23 cellular contexts compared by ENCODE assay signal in the genomic region with DNA sequence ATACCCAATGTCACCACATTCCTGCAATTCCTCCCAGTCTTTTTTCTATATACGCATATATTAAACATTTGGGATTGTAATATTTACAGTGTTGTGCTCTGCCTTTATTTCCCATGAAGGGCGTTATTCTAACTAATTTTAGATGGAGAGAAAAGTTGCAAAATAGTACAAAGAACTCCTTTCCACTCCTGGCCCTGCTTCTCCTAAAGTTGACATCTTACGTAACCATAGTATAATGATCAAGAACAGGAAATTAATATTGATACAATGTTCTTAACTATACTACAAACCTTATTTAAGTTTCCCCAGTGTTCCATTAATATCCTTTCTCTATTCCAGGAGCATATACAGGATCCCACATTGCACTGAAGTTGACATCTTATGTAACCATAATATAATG. TPM values are rescaled to one million over a fixed set of nuclear protein-coding genes. Genes with fewer than 3 reads are reported as not detected.
DNase-seq lines count a peak whose midpoint lies in the region; ATAC-seq and TF ChIP-seq lines count a peak whose summit lies in the region.
"Had no signal": no experiment of that assay in that cellular context is flagged by ENCODE, and none has a peak within 500 bp of the region (broad histone marks: within the 10 kb centered on the region; RNA-seq: fewer than 3 reads in every experiment).

No MANE protein-coding gene starts in this region.

- H3K4me1 ChIP-seq in left ventricle myocardium inferior = peaks cover 33% of the 10 kb centered on the region
- H3K4me1 ChIP-seq in heart left ventricle = peaks cover 0 to 30% (median 14%) of the 10 kb centered on the region in 12 donors
- peaks cover 5 to 29% (median 27%) of the 10 kb centered on the region in 5 donors for H3K4me1 ChIP-seq in subcutaneous abdominal adipose tissue (ENCODE audit: control insufficient read depth in 5 of 5, insufficient read depth in 5 of 5, low read length in 5 of 5)
- H3K4me1 ChIP-seq: colonic mucosa had no signal

- peak overlapping the region; percentile 68 for H3K27ac ChIP-seq in left ventricle myocardium inferior (replicated peaks)
- peak overlapping the region in 2 of 12 donors; percentile 27 to 44 for H3K27ac ChIP-seq in heart left ventricle
- H3K27ac ChIP-seq in layer of hippocampus (ENCODE audit: low read depth, low read length) = peak overlapping the region; percentile 40
- H3K27ac ChIP-seq in subcutaneous abdominal adipose tissue (ENCODE audit: low read depth, low read length) = peak overlapping the region; percentile 81
- H3K27ac ChIP-seq: colonic mucosa, foreskin keratinocyte had no signal

- H3K9me3 ChIP-seq in left ventricle myocardium inferior (replicated peaks) (no peaks in the 10 kb centered on the region), heart left ventricle (no peaks in the 10 kb centered on the region), subcutaneous abdominal adipose tissue (ENCODE audit: control insufficient read depth in 5 of 5, low read length in 5 of 5) (no peaks in the 10 kb centered on the region)
- H3K9me3 ChIP-seq: colonic mucosa had no signal

- H3K4me3 ChIP-seq in left ventricle myocardium inferior = no peak overlapping the region
- H3K4me3 ChIP-seq in heart left ventricle = no peak overlapping the region
- H3K4me3 ChIP-seq in subcutaneous abdominal adipose tissue (ENCODE audit: low read depth in 1 of 5, low read length in 5 of 5) = no peak overlapping the region
- H3K4me3 ChIP-seq: colonic mucosa had no signal

- WGBS in heart left ventricle, 4 donors = 92 to 97% (median 95%) methylated on average over 3 of the region's 3 CpGs

- DNase-seq in left ventricle myocardium inferior = no peak
- no peak for DNase-seq in heart left ventricle
- no peak for DNase-seq in SHP77 (lab: John Stamatoyannopoulos, UW)
- no peak for DNase-seq in NCI-H1105 (lab: John Stamatoyannopoulos, UW)
- DNase-seq in stimulated activated naive CD4-positive, alpha-beta T cell treated with Interleukin-2 at 50 U/mL for 16 hours (lab: John Stamatoyannopoulos, UW) = no peak
- no peak for DNase-seq in GM10248 (ENCODE audit: extremely low spot score)
- DNase-seq: activated CD4-positive, alpha-beta memory T cell treated with anti-CD3 and anti-CD28 coated beads, Interleukin-2, amount 10 ng/mL, durations not matched to agents 7 days and 5 days; activated CD4-positive, CD25-positive, alpha-beta regulatory T cell treated with anti-CD3 and anti-CD28 coated beads, Interleukin-2, amount 50 U/mL, for 72 hours; activated CD8-positive, alpha-beta memory T cell treated with anti-CD3 and anti-CD28 coated beads, Interleukin-2, amount 50 U/mL, for 48 hours; colonic mucosa; DMS53; endodermal cell; foreskin keratinocyte; naive B cell; NCI-H1105 treated with DMSO at 0.1 percent for 48 hours; NCI-H1930; NCI-H226; NCI-H748 treated with DMSO at 0.1 percent for 48 hours; RPMI8226; T-helper 1 cell had no signal

- intact Hi-C loops in left ventricle myocardium inferior (cut with micrococcal nuclease) = no loop called here
- intact Hi-C loops in heart left ventricle (cut with DNase I) = no loop called here

- TF ChIP-seq CTCF in left ventricle myocardium inferior (IDR thresholded peaks at IDR 0.05; ENCODE audit: borderline replicate concordance) (no peak), heart left ventricle (IDR thresholded peaks at IDR 0.05) (no peak), GM10248 (IDR thresholded peaks at IDR 0.05; ENCODE audit: control extremely low read depth, extremely low read depth, low read depth, missing control alignments) (no peak)

- peaks cover 3% of the 10 kb centered on the region for H3K36me3 ChIP-seq in left ventricle myocardium inferior
- H3K36me3 ChIP-seq in heart left ventricle = peaks cover 0 to 9% (median 0%) of the 10 kb centered on the region in 9 donors
- H3K36me3 ChIP-seq in subcutaneous abdominal adipose tissue (ENCODE audit: control insufficient read depth in 5 of 5, insufficient read depth in 5 of 5, low read length in 5 of 5) = peaks cover 0 to 14% (median 11%) of the 10 kb centered on the region in 5 donors
- H3K36me3 ChIP-seq: colonic mucosa had no signal

- no peak for ATAC-seq in heart left ventricle
- ATAC-seq: foreskin keratinocyte, left colon had no signal

- H3K27me3 ChIP-seq in left ventricle myocardium inferior (ENCODE audit: low read depth) (no peaks in the 10 kb centered on the region), heart left ventricle (no peaks in the 10 kb centered on the region), layer of hippocampus (ENCODE audit: control insufficient read depth, insufficient read depth, low read length) (no peaks in the 10 kb centered on the region), subcutaneous abdominal adipose tissue (ENCODE audit: control insufficient read depth in 5 of 5, insufficient read depth in 4 of 5, low read length in 5 of 5) (no peaks in the 10 kb centered on the region)
- H3K27me3 ChIP-seq: colonic mucosa, foreskin keratinocyte had no signal

- no peak overlapping the region for H3K9ac ChIP-seq in subcutaneous abdominal adipose tissue (ENCODE audit: low read length in 5 of 5)

- no peak for TF ChIP-seq POLR2A in heart left ventricle (IDR thresholded peaks at IDR 0.05)

- POLR2A ChIA-PET in GM10248 (lab: Yijun Ruan, JAX) = no interaction called here

- CTCF ChIA-PET in GM10248 (lab: Yijun Ruan, JAX) = interaction anchor here (1.6 to 1.9 kb wide), 2 partner anchors 26 to 85 kb away, joined by 3 read pairs; no protein-coding TSS in a partner anchor

RNA-seq across cellular contexts. Expression of a gene that starts 46.3 kb away (rescaled TPM):
- total RNA-seq in left ventricle myocardium inferior (18.6 TPM), heart left ventricle (10 to 100 TPM; 13.9 to 29.4 (median 17.4) TPM)
- polyA plus RNA-seq in heart left ventricle = 10 to 100 TPM in 1 of 2 donors, 1 to 10 TPM in 1; 9.4 to 10.5 TPM

RNA-seq across cellular contexts. Expression of a gene that starts 48.8 kb away (rescaled TPM):
- total RNA-seq in left ventricle myocardium inferior (7.8 TPM), heart left ventricle (10 to 100 TPM in 2 of 9 donors, 1 to 10 TPM in 7; 4.1 to 28.9 (median 6.4) TPM)
- polyA plus RNA-seq in heart left ventricle = 10 to 100 TPM in 1 of 2 donors, 1 to 10 TPM in 1; 4.9 to 18.8 TPM
